3 cellular contexts compared by ENCODE assay signal in the genomic region with DNA sequence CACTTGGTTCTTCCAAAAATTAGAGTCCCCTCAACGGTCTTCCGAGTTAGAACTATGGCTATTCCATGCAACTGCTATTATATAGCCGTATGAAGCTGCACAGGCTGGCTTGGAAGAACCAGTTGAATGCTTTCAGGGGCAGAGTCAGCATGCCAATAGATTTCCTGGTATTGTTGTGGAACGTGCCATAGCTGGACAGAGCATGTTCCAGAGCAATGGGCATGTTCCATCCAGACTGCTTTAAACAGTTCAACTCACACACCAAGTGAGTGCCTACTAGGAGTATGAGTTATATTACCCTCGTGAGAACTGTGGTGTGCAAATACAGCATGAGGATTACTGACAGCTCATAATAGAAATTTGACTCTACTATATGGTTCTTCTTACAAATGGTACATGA.
TF ChIP-seq lines count a peak whose summit lies in the region.

No MANE protein-coding gene starts in this region.

TF ChIP-seq in SK-N-SH, 30 proteins besides CTCF, POLR2A, EP300 and RAD21:
- TF ChIP-seq, protein P1, sequence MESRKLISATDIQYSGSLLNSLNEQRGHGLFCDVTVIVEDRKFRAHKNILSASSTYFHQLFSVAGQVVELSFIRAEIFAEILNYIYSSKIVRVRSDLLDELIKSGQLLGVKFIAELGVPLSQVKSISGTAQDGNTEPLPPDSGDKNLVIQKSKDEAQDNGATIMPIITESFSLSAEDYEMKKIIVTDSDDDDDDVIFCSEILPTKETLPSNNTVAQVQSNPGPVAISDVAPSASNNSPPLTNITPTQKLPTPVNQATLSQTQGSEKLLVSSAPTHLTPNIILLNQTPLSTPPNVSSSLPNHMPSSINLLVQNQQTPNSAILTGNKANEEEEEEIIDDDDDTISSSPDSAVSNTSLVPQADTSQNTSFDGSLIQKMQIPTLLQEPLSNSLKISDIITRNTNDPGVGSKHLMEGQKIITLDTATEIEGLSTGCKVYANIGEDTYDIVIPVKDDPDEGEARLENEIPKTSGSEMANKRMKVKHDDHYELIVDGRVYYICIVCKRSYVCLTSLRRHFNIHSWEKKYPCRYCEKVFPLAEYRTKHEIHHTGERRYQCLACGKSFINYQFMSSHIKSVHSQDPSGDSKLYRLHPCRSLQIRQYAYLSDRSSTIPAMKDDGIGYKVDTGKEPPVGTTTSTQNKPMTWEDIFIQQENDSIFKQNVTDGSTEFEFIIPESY (IDR thresholded peaks at IDR 0.05; ENCODE audit: borderline replicate concordance, low read depth): no peak
- TF ChIP-seq NFIC (IDR thresholded peaks at IDR 0.05; ENCODE audit: borderline replicate concordance) (no peak), TCF12 (IDR thresholded peaks at IDR 0.05) (no peak), FOSL2 (IDR thresholded peaks at IDR 0.05; ENCODE audit: borderline replicate concordance, low read depth) (no peak)
- TF ChIP-seq, protein P2, sequence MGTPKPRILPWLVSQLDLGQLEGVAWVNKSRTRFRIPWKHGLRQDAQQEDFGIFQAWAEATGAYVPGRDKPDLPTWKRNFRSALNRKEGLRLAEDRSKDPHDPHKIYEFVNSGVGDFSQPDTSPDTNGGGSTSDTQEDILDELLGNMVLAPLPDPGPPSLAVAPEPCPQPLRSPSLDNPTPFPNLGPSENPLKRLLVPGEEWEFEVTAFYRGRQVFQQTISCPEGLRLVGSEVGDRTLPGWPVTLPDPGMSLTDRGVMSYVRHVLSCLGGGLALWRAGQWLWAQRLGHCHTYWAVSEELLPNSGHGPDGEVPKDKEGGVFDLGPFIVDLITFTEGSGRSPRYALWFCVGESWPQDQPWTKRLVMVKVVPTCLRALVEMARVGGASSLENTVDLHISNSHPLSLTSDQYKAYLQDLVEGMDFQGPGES (IDR thresholded peaks at IDR 0.05; ENCODE audit: low read depth, low read length): no peak
- TF ChIP-seq, protein P3, sequence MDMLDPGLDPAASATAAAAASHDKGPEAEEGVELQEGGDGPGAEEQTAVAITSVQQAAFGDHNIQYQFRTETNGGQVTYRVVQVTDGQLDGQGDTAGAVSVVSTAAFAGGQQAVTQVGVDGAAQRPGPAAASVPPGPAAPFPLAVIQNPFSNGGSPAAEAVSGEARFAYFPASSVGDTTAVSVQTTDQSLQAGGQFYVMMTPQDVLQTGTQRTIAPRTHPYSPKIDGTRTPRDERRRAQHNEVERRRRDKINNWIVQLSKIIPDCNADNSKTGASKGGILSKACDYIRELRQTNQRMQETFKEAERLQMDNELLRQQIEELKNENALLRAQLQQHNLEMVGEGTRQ (IDR thresholded peaks at IDR 0.05; ENCODE audit: borderline replicate concordance, low read depth, low read length): no peak

TF ChIP-seq in SK-N-SH treated with all-trans-retinoic acid at 6 μM for 48 hours, 23 proteins besides CTCF, POLR2A, EP300 and RAD21 (continued from another document and continues in another):
- TF ChIP-seq, protein P4, sequence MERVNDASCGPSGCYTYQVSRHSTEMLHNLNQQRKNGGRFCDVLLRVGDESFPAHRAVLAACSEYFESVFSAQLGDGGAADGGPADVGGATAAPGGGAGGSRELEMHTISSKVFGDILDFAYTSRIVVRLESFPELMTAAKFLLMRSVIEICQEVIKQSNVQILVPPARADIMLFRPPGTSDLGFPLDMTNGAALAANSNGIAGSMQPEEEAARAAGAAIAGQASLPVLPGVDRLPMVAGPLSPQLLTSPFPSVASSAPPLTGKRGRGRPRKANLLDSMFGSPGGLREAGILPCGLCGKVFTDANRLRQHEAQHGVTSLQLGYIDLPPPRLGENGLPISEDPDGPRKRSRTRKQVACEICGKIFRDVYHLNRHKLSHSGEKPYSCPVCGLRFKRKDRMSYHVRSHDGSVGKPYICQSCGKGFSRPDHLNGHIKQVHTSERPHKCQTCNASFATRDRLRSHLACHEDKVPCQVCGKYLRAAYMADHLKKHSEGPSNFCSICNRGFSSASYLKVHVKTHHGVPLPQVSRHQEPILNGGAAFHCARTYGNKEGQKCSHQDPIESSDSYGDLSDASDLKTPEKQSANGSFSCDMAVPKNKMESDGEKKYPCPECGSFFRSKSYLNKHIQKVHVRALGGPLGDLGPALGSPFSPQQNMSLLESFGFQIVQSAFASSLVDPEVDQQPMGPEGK (CRISPR knock-in tag; IDR thresholded peaks at IDR 0.05; ENCODE audit: borderline replicate concordance): no peak
- TF ChIP-seq, protein P5, sequence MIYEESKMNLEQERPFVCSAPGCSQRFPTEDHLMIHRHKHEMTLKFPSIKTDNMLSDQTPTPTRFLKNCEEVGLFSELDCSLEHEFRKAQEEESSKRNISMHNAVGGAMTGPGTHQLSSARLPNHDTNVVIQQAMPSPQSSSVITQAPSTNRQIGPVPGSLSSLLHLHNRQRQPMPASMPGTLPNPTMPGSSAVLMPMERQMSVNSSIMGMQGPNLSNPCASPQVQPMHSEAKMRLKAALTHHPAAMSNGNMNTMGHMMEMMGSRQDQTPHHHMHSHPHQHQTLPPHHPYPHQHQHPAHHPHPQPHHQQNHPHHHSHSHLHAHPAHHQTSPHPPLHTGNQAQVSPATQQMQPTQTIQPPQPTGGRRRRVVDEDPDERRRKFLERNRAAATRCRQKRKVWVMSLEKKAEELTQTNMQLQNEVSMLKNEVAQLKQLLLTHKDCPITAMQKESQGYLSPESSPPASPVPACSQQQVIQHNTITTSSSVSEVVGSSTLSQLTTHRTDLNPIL (CRISPR knock-in tag; IDR thresholded peaks at IDR 0.05; ENCODE audit: low read depth): no peak
- TF ChIP-seq ZNF565 (CRISPR knock-in tag; conservative IDR thresholded peaks at IDR 0.05; ENCODE audit: low read depth): no peak
- TF ChIP-seq ZC3H10 (CRISPR knock-in tag; IDR thresholded peaks at IDR 0.05): no peak
- TF ChIP-seq SNAI2 (CRISPR knock-in tag; IDR thresholded peaks at IDR 0.05): no peak
- TF ChIP-seq, protein P6, sequence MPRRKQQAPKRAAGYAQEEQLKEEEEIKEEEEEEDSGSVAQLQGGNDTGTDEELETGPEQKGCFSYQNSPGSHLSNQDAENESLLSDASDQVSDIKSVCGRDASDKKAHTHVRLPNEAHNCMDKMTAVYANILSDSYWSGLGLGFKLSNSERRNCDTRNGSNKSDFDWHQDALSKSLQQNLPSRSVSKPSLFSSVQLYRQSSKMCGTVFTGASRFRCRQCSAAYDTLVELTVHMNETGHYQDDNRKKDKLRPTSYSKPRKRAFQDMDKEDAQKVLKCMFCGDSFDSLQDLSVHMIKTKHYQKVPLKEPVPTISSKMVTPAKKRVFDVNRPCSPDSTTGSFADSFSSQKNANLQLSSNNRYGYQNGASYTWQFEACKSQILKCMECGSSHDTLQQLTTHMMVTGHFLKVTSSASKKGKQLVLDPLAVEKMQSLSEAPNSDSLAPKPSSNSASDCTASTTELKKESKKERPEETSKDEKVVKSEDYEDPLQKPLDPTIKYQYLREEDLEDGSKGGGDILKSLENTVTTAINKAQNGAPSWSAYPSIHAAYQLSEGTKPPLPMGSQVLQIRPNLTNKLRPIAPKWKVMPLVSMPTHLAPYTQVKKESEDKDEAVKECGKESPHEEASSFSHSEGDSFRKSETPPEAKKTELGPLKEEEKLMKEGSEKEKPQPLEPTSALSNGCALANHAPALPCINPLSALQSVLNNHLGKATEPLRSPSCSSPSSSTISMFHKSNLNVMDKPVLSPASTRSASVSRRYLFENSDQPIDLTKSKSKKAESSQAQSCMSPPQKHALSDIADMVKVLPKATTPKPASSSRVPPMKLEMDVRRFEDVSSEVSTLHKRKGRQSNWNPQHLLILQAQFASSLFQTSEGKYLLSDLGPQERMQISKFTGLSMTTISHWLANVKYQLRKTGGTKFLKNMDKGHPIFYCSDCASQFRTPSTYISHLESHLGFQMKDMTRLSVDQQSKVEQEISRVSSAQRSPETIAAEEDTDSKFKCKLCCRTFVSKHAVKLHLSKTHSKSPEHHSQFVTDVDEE (CRISPR knock-in tag; IDR thresholded peaks at IDR 0.05): no peak
- TF ChIP-seq ESRRG (CRISPR knock-in tag; IDR thresholded peaks at IDR 0.05): no peak
- TF ChIP-seq TOX (CRISPR knock-in tag; IDR thresholded peaks at IDR 0.05; ENCODE audit: borderline replicate concordance): no peak
- TF ChIP-seq ISL1 (CRISPR knock-in tag; IDR thresholded peaks at IDR 0.05): no peak
- no peak for TF ChIP-seq ZNF70 (CRISPR knock-in tag; IDR thresholded peaks at IDR 0.05)
- no peak for TF ChIP-seq ZFP30 (CRISPR knock-in tag; IDR thresholded peaks at IDR 0.05)
- TF ChIP-seq ZFP3 (CRISPR knock-in tag; IDR thresholded peaks at IDR 0.05): no peak
- TF ChIP-seq, protein P7, sequence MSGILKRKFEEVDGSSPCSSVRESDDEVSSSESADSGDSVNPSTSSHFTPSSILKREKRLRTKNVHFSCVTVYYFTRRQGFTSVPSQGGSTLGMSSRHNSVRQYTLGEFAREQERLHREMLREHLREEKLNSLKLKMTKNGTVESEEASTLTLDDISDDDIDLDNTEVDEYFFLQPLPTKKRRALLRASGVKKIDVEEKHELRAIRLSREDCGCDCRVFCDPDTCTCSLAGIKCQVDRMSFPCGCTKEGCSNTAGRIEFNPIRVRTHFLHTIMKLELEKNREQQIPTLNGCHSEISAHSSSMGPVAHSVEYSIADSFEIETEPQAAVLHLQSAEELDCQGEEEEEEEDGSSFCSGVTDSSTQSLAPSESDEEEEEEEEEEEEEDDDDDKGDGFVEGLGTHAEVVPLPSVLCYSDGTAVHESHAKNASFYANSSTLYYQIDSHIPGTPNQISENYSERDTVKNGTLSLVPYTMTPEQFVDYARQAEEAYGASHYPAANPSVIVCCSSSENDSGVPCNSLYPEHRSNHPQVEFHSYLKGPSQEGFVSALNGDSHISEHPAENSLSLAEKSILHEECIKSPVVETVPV (CRISPR knock-in tag; IDR thresholded peaks at IDR 0.05): no peak
- no peak for TF ChIP-seq ARNTL (CRISPR knock-in tag; IDR thresholded peaks at IDR 0.05; ENCODE audit: borderline replicate concordance, low read depth)

TF ChIP-seq in GM12878, 131 proteins besides CTCF, POLR2A, EP300 and RAD21 (continued from another document):
- TF ChIP-seq, protein P8, sequence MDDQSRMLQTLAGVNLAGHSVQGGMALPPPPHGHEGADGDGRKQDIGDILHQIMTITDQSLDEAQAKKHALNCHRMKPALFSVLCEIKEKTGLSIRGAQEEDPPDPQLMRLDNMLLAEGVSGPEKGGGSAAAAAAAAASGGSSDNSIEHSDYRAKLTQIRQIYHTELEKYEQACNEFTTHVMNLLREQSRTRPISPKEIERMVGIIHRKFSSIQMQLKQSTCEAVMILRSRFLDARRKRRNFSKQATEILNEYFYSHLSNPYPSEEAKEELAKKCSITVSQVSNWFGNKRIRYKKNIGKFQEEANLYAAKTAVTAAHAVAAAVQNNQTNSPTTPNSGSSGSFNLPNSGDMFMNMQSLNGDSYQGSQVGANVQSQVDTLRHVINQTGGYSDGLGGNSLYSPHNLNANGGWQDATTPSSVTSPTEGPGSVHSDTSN (IDR thresholded peaks at IDR 0.05; ENCODE audit: insufficient replicate concordance, low read depth, low read length): no peak
- TF ChIP-seq CHD2 (IDR thresholded peaks at IDR 0.05; ENCODE audit: borderline replicate concordance, low read depth, low read length): no peak
- TF ChIP-seq STAT3 (IDR thresholded peaks at IDR 0.05; ENCODE audit: low read depth, low read length): no peak
- no peak for TF ChIP-seq PAX5 (IDR thresholded peaks at IDR 0.05; ENCODE audit: borderline replicate concordance, low read depth, low read length)
TF ChIP-seq in GM12878: peak in this region for 0.
